In genomic region chr2:100744589-100744988, GRCh38 we compare ENCODE assay signal across 18 cellular contexts.
DNase-seq lines count a peak whose midpoint lies in the region; ATAC-seq and TF ChIP-seq lines count a peak whose summit lies in the region.
"Had no signal": no experiment of that assay in that cellular context is flagged by ENCODE, and none has a peak within 500 bp of the region (broad histone marks: within the 10 kb centered on the region; RNA-seq: fewer than 3 reads in every experiment).

No MANE protein-coding gene starts in this region.

- H2AFZ ChIP-seq in hepatocyte = no peak overlapping the region

- ATAC-seq in upper lobe of right lung = peak; percentile 65
- ATAC-seq: activated CD8-positive, alpha-beta memory T cell treated with anti-CD3 and anti-CD28 coated beads, Interleukin-2, amount 10 ng/mL, durations not matched to agents 7 days and 5 days; left ventricle myocardium superior; sciatic nerve; stimulated activated effector memory CD8-positive, alpha-beta T cell treated with anti-CD3 and anti-CD28 coated beads, Interleukin-12 subunit alpha, Interleukin-12 subunit beta, amount 100 ng/mL, for 72 hours had no signal

- H3K27me3 ChIP-seq in hepatocyte (no peaks in the 10 kb centered on the region), upper lobe of right lung (no peaks in the 10 kb centered on the region)

- H3K4me1 ChIP-seq in hepatocyte (ENCODE audit: insufficient read depth) (peaks cover 9% of the 10 kb centered on the region), upper lobe of right lung (no peaks in the 10 kb centered on the region)

- H3K36me3 ChIP-seq in hepatocyte (replicated peaks; ENCODE audit: insufficient read depth, low read depth) (no peaks in the 10 kb centered on the region), upper lobe of right lung (no peaks in the 10 kb centered on the region)
- H3K36me3 ChIP-seq: WERI-Rb-1 had no signal

- H3K9me2 ChIP-seq in hepatocyte (replicated peaks; ENCODE audit: insufficient read depth) = no peaks in the 10 kb centered on the region

- TF ChIP-seq CTCF in hepatocyte (IDR thresholded peaks at IDR 0.05; ENCODE audit: poor library complexity) (no peak), upper lobe of right lung (IDR thresholded peaks at IDR 0.05) (no peak)

- H3K27ac ChIP-seq in hepatocyte = no peak overlapping the region
- no peak overlapping the region for H3K27ac ChIP-seq in upper lobe of right lung
- H3K27ac ChIP-seq: SK-N-MC, WERI-Rb-1 had no signal

- WGBS in hepatocyte (ENCODE audit: low lambda C conversion rate, missing lambda C conversion rate) = 89% methylated on average over 5 of the region's 5 CpGs

- H3K4me3 ChIP-seq in hepatocyte = no peak overlapping the region
- H3K4me3 ChIP-seq in upper lobe of right lung = no peak overlapping the region
- H3K4me3 ChIP-seq: SK-N-MC had no signal

- no peak overlapping the region for H3K4me2 ChIP-seq in hepatocyte

- H3K9me3 ChIP-seq in hepatocyte (ENCODE audit: low read depth) (no peaks in the 10 kb centered on the region), upper lobe of right lung (no peaks in the 10 kb centered on the region)

- no peaks in the 10 kb centered on the region for H3K79me2 ChIP-seq in hepatocyte

- H4K20me1 ChIP-seq in hepatocyte (ENCODE audit: insufficient read depth, poor library complexity, severe bottlenecking) = no peaks in the 10 kb centered on the region

- peak; percentile 4 for DNase-seq in HK-2 (ENCODE audit: unreplicated experiment)
- peak; percentile 54 for DNase-seq in amniotic epithelial cell (ENCODE audit: low read depth)
- DNase-seq in hepatocyte (ENCODE audit: low spot score) = peak; percentile 26
- DNase-seq in upper lobe of right lung = no peak
- no peak for DNase-seq in Ammon's horn (ENCODE audit: low spot score)
- no peak for DNase-seq in NCI-H1694 treated with DMSO at 0.1 percent for 48 hours (lab: John Stamatoyannopoulos, UW)
- DNase-seq in COR-L47 (lab: John Stamatoyannopoulos, UW) = no peak
- DNase-seq: activated CD8-positive, alpha-beta memory T cell treated with anti-CD3 and anti-CD28 coated beads, Interleukin-2, amount 10 ng/mL, durations not matched to agents 7 days and 5 days; CD4-positive, alpha-beta memory T cell; cerebellar nuclear complex; GF-D8; left ventricle myocardium superior; NK-92 treated with Interleukin-12 subunit alpha and Interleukin-12 subunit beta, amount 100 ng/mL, for 24 hours; stimulated activated CD4-positive, alpha-beta T cell treated with anti-CD3 and anti-CD28 coated beads, Interleukin-4, amount 100 ng/mL, for 4 hours; WERI-Rb-1 had no signal

- intact Hi-C loops in upper lobe of right lung (cut with DNase I) = no loop called here

Comparison
In these comparisons a context has a peak if more than half of its experiments do, and no peak if none do; other contexts are left out.
1. DNase-seq: peak in HK-2 (single experiment), amniotic epithelial cell (single experiment) and hepatocyte (single experiment); none in upper lobe of right lung (single experiment), Ammon's horn (single experiment), NCI-H1694 treated with DMSO at 0.1 percent for 48 hours (single experiment) and COR-L47 (single experiment).